Comparison of ENCODE assay signal across 22 cellular contexts in genomic region chr11:120224386-120224785, GRCh38. TPM values are rescaled to one million over a fixed set of nuclear protein-coding genes. Genes with fewer than 3 reads are reported as not detected.
A peak's percentile ranks its signal among the peaks of the same experiment; 100 is the strongest.
DNase-seq lines count a peak whose midpoint lies in the region; ATAC-seq and TF ChIP-seq lines count a peak whose summit lies in the region.
"Had no signal": no experiment of that assay in that cellular context is flagged by ENCODE, and none has a peak within 500 bp of the region (broad histone marks: within the 10 kb centered on the region; RNA-seq: fewer than 3 reads in every experiment).

No MANE protein-coding gene starts in this region.

- H2AFZ ChIP-seq in mesenchymal stem cell (ENCODE audit: low read depth, low read length): no peak overlapping the region

- in situ Hi-C loops in transverse colon (cut with MboI; ENCODE audit: low pct_ligation_motif_present in 1 of 4, low pct_unique_long_range_greater_than_20kb in 1 of 4, low sequenced_read_pairs in 3 of 4): loop anchor here in 1 of 4 donors (10.0 kb wide), 1 partner anchor 50 kb away; no protein-coding TSS in a partner anchor

- TF ChIP-seq CTCF in left ventricle myocardium inferior (IDR thresholded peaks at IDR 0.05; ENCODE audit: borderline replicate concordance) (no peak), transverse colon (IDR thresholded peaks at IDR 0.05) (no peak), omental fat pad (IDR thresholded peaks at IDR 0.05) (no peak)

- H4K91ac ChIP-seq in mesenchymal stem cell (ENCODE audit: low read length): no peak overlapping the region

- peaks cover 14% of the 10 kb centered on the region for H3K4me1 Mint-ChIP-seq in activated naive CD8-positive, alpha-beta T cell treated with anti-CD3 and anti-CD28 coated beads, Interleukin-2, amount 50 U/mL, for 24 hours

- H2BK15ac ChIP-seq in mesenchymal stem cell (ENCODE audit: low read depth, poor library complexity, severe bottlenecking): no peak overlapping the region

- DNase-seq in left ventricle myocardium inferior (no peak), cardiac septum (ENCODE audit: low spot score) (no peak), UCSD-AML1 (lab: John Stamatoyannopoulos, UW; ENCODE audit: unreplicated experiment) (peak; percentile 66), mesenchymal stem cell (no peak), transverse colon (no peak), EL (no peak), omental fat pad (ENCODE audit: low spot score) (no peak)
- no peak for DNase-seq in activated naive CD8-positive, alpha-beta T cell treated with anti-CD3 and anti-CD28 coated beads, Interleukin-2, amount 50 U/mL, for 24 hours
- DNase-seq: activated CD4-positive, alpha-beta T cell treated with anti-CD3 and anti-CD28 coated beads, Interleukin-2, amount 50 U/mL, for 4 hours; activated naive CD4-positive, alpha-beta T cell treated with Interleukin-2 at 50 U/mL for 16 hours; activated T-cell treated with anti-CD3 and anti-CD28 coated beads, Interleukin-2, amount 50 U/mL, for 24 hours; anterior cingulate cortex; DMS 273 treated with DMSO at 0.1 percent for 48 hours; MG63; NCI-H2171; NCI-H524 treated with DMSO at 0.1 percent for 48 hours; occipital lobe; stimulated activated CD4-positive, alpha-beta T cell treated with anti-CD3 and anti-CD28 coated beads, Interleukin-15, amount 100 ng/mL, for 24 hours had no signal

- no peak overlapping the region for H3K23ac ChIP-seq in mesenchymal stem cell (ENCODE audit: low read length in 2 of 2)

- no peak overlapping the region for H2BK12ac ChIP-seq in mesenchymal stem cell (ENCODE audit: low read length in 2 of 2)

- no peak overlapping the region for H3K4me2 ChIP-seq in mesenchymal stem cell (ENCODE audit: low read length, poor library complexity, severe bottlenecking)

- peaks cover 15% of the 10 kb centered on the region for H3K79me1 ChIP-seq in mesenchymal stem cell (replicated peaks; ENCODE audit: low read length, poor library complexity, severe bottlenecking)

- H3K4ac ChIP-seq in mesenchymal stem cell (ENCODE audit: low read depth in 1 of 2, low read length in 2 of 2): no peak overlapping the region

- no peaks in the 10 kb centered on the region for H3K9me3 Mint-ChIP-seq in activated naive CD8-positive, alpha-beta T cell treated with anti-CD3 and anti-CD28 coated beads, Interleukin-2, amount 50 U/mL, for 24 hours
- H3K9me3 Mint-ChIP-seq: activated T-cell treated with anti-CD3 and anti-CD28 coated beads, Interleukin-2, amount 50 U/mL, for 24 hours had no signal

- no peak overlapping the region for H4K8ac ChIP-seq in mesenchymal stem cell (ENCODE audit: low read length)

- H3K36me3 Mint-ChIP-seq in activated naive CD8-positive, alpha-beta T cell treated with anti-CD3 and anti-CD28 coated beads, Interleukin-2, amount 50 U/mL, for 24 hours (ENCODE audit: low read depth): no peaks in the 10 kb centered on the region

- H3K9me3 ChIP-seq in left ventricle myocardium inferior (replicated peaks) (no peaks in the 10 kb centered on the region), mesenchymal stem cell (ENCODE audit: control insufficient read depth, low read length) (no peaks in the 10 kb centered on the region), transverse colon (no peaks in the 10 kb centered on the region)
- H3K9me3 ChIP-seq: MG63 had no signal

- H3K14ac ChIP-seq in mesenchymal stem cell (ENCODE audit: low read length in 2 of 2): no peak overlapping the region

- no peak for ATAC-seq in omental fat pad (ENCODE audit: low FRiP score)
- ATAC-seq in activated naive CD8-positive, alpha-beta T cell treated with anti-CD3 and anti-CD28 coated beads, Interleukin-2, amount 50 U/mL, for 24 hours: no peak

- H3K36me3 ChIP-seq in left ventricle myocardium inferior (peaks cover 4% of the 10 kb centered on the region), mesenchymal stem cell (ENCODE audit: control insufficient read depth in 1 of 2, insufficient read depth in 2 of 2, low read depth in 1 of 2, low read length in 2 of 2) (peaks cover 36 to 86% of the 10 kb centered on the region in 2 experiments), transverse colon (peaks cover 0 to 8% (median 0%) of the 10 kb centered on the region in 4 donors)

- intact Hi-C loops in left ventricle myocardium inferior (cut with micrococcal nuclease): no loop called here
- intact Hi-C loops in cardiac septum (cut with DNase I): no loop called here
- intact Hi-C loops in transverse colon (cut with DNase I; ENCODE audit: low total_unique reads): no loop called here

- no peaks in the 10 kb centered on the region for H3K27me3 ChIP-seq in left ventricle myocardium inferior (ENCODE audit: low read depth)
- H3K27me3 ChIP-seq in mesenchymal stem cell (ENCODE audit: control insufficient read depth in 1 of 2, insufficient read depth in 1 of 2, low read length in 2 of 2): no peaks in the 10 kb centered on the region
- H3K27me3 ChIP-seq in transverse colon: no peaks in the 10 kb centered on the region
- H3K27me3 ChIP-seq: MG63 had no signal

- no peak for TF ChIP-seq EP300 in transverse colon (IDR thresholded peaks at IDR 0.05; ENCODE audit: low read depth)

- no peak overlapping the region for H3K27ac Mint-ChIP-seq in activated naive CD8-positive, alpha-beta T cell treated with anti-CD3 and anti-CD28 coated beads, Interleukin-2, amount 50 U/mL, for 24 hours
- H3K27ac Mint-ChIP-seq: activated T-cell treated with anti-CD3 and anti-CD28 coated beads, Interleukin-2, amount 50 U/mL, for 24 hours had no signal

- H3K18ac ChIP-seq in mesenchymal stem cell (ENCODE audit: low read depth in 1 of 2, low read length in 2 of 2): no peak overlapping the region

- H3K27me3 Mint-ChIP-seq in activated naive CD8-positive, alpha-beta T cell treated with anti-CD3 and anti-CD28 coated beads, Interleukin-2, amount 50 U/mL, for 24 hours: peaks cover 8% of the 10 kb centered on the region

- H2AK5ac ChIP-seq in mesenchymal stem cell (ENCODE audit: low read length, severe bottlenecking): no peak overlapping the region

- TF ChIP-seq POLR2A in transverse colon (IDR thresholded peaks at IDR 0.05): no peak

- WGBS in mesenchymal stem cell: 91% methylated on average over 6 of the region's 6 CpGs
- WGBS in transverse colon (ENCODE audit: low coverage in 1 of 2), 2 donors: 67 to 100% methylated on average over 2 to 6 of the region's 6 CpGs

- H3K27ac ChIP-seq in left ventricle myocardium inferior (replicated peaks) (peak overlapping the region; percentile 88), mesenchymal stem cell (ENCODE audit: low read length, poor library complexity, severe bottlenecking) (no peak overlapping the region), transverse colon (peak overlapping the region; percentile 11 to 61 (median 48))
- H3K27ac ChIP-seq: VCaP had no signal

- H2BK120ac ChIP-seq in mesenchymal stem cell (ENCODE audit: low read depth, low read length): no peak overlapping the region

- H3K4me3 Mint-ChIP-seq in activated naive CD8-positive, alpha-beta T cell treated with anti-CD3 and anti-CD28 coated beads, Interleukin-2, amount 50 U/mL, for 24 hours: no peak overlapping the region
- H3K4me3 Mint-ChIP-seq: activated T-cell treated with anti-CD3 and anti-CD28 coated beads, Interleukin-2, amount 50 U/mL, for 24 hours had no signal

- H3K9ac ChIP-seq in mesenchymal stem cell (ENCODE audit: low read length): peak overlapping the region; percentile 61

- H3K4me1 ChIP-seq in left ventricle myocardium inferior (peaks cover 73% of the 10 kb centered on the region), mesenchymal stem cell (ENCODE audit: control insufficient read depth, insufficient read depth, low read depth, low read length) (peaks cover 30% of the 10 kb centered on the region), transverse colon (peaks cover 25 to 43% (median 28%) of the 10 kb centered on the region in 4 donors)

- no peak overlapping the region for H2BK5ac ChIP-seq in mesenchymal stem cell (ENCODE audit: low read depth, low read length, poor library complexity, severe bottlenecking)

- H3K4me3 ChIP-seq in left ventricle myocardium inferior (peak overlapping the region; percentile 37), mesenchymal stem cell (ENCODE audit: insufficient read depth in 1 of 2, low read depth in 1 of 2, low read length in 2 of 2) (no peak overlapping the region), transverse colon (no peak overlapping the region)
- H3K4me3 ChIP-seq: MG63 had no signal

RNA-seq across cellular contexts. Expression of gene OAF, which starts 13.6 kb away (rescaled TPM):
- 23.7 TPM for total RNA-seq in left ventricle myocardium inferior
- total RNA-seq in cardiac septum: 17.8 TPM
- polyA plus RNA-seq in mesenchymal stem cell (2013, experiment 1 of 2): 50.9 TPM
- polyA plus RNA-seq in mesenchymal stem cell (2013, experiment 2 of 2): 50.4 TPM
- total RNA-seq in transverse colon: 100 to 1,000 TPM in 3 of 4 donors, 10 to 100 TPM in 1; 78.8 to 553 (median 287) TPM
- 10 to 100 TPM; 32.3 to 97.4 (median 67.0) TPM for total RNA-seq in omental fat pad

RNA-seq across cellular contexts. Expression of gene POU2F3, which starts 15.6 kb away (rescaled TPM):
- total RNA-seq in left ventricle myocardium inferior: not detected
- total RNA-seq in cardiac septum: not detected
- 0.04 TPM for polyA plus RNA-seq in mesenchymal stem cell (2013, experiment 1 of 2)
- 0.04 TPM for polyA plus RNA-seq in mesenchymal stem cell (2013, experiment 2 of 2)
- total RNA-seq in transverse colon: 1 to 10 TPM in 2 of 4 donors, not detected in 2; 1.9 to 2.2 TPM
- under 1 TPM in 2 of 4 donors, not detected in 2; 0.19 to 0.24 TPM for total RNA-seq in omental fat pad
- total RNA-seq: glomerular endothelial cell, liver, occipital lobe, temporal lobe had no signal
- polyA plus RNA-seq: liver had no signal
